16 cellular contexts compared by ENCODE assay signal in genomic region chr19:16127080-16127479, GRCh38. TPM values are rescaled to one million over a fixed set of nuclear protein-coding genes. Genes with fewer than 3 reads are reported as not detected.
"Had no signal": no experiment of that assay in that cellular context is flagged by ENCODE, and none has a peak within 500 bp of the region (broad histone marks: within the 10 kb centered on the region; RNA-seq: fewer than 3 reads in every experiment).

No MANE protein-coding gene starts in this region.

- H3K9me3 ChIP-seq: adrenal gland, heart left ventricle had no signal

- H3K4me1 ChIP-seq: adrenal gland, heart left ventricle had no signal

- H3K4me3 ChIP-seq: adrenal gland, heart left ventricle had no signal

- H3K27me3 ChIP-seq: adrenal gland, heart left ventricle had no signal

- H3K27ac ChIP-seq: adrenal gland, heart left ventricle, VCaP had no signal

- DNase-seq: activated naive CD4-positive, alpha-beta T cell treated with anti-CD3 and anti-CD28 coated beads for 36 hours; adrenal gland; effector memory CD4-positive, alpha-beta T cell; heart left ventricle; naive B cell; retina; stimulated activated CD4-positive, alpha-beta T cell treated with anti-CD3 and anti-CD28 coated beads, Interleukin-15, amount 100 ng/mL, for 24 hours; stimulated activated CD4-positive, alpha-beta T cell treated with anti-CD3 and anti-CD28 coated beads, Interleukin-4, amount 100 ng/mL, for 24 hours; T-helper 1 cell had no signal

- FAIRE-seq: frontal cortex, urothelium cell line had no signal

- H3K27ac Mint-ChIP-seq: activated naive CD4-positive, alpha-beta T cell treated with anti-CD3 and anti-CD28 coated beads for 36 hours; activated T-helper 17 cell treated with anti-CD3 and anti-CD28 coated beads, Interleukin-2, amount 50 U/mL, for 72 hours had no signal

- H3K4me3 Mint-ChIP-seq: activated naive CD4-positive, alpha-beta T cell treated with anti-CD3 and anti-CD28 coated beads for 36 hours; activated T-helper 17 cell treated with anti-CD3 and anti-CD28 coated beads, Interleukin-2, amount 50 U/mL, for 72 hours; naive B cell had no signal

- H3K27me3 Mint-ChIP-seq: activated T-helper 17 cell treated with anti-CD3 and anti-CD28 coated beads, Interleukin-2, amount 50 U/mL, for 72 hours; naive B cell had no signal

- ATAC-seq: activated T-helper 17 cell treated with anti-CD3 and anti-CD28 coated beads, Interleukin-2, amount 50 U/mL, for 72 hours; heart left ventricle had no signal

- H3K9me3 Mint-ChIP-seq: activated T-helper 17 cell treated with anti-CD3 and anti-CD28 coated beads, Interleukin-2, amount 50 U/mL, for 72 hours had no signal

RNA-seq across cellular contexts. Expression of gene HSH2D, which starts 16.4 kb away (rescaled TPM):
- total RNA-seq: fibroblast of lung, lung microvascular endothelial cell had no signal
- polyA plus RNA-seq: fibroblast of lung had no signal

RNA-seq across cellular contexts. Expression of gene CIB3, which starts 46.2 kb away (rescaled TPM):
- total RNA-seq: activated naive CD4-positive, alpha-beta T cell treated with anti-CD3 and anti-CD28 coated beads for 36 hours; adrenal gland; fibroblast of lung; frontal cortex; heart left ventricle; lung microvascular endothelial cell; skeletal muscle tissue had no signal
- polyA plus RNA-seq: adrenal gland, fibroblast of lung, heart left ventricle had no signal
